Comparison of ENCODE assay signal across 22 cellular contexts in genomic region chr18:50475538-50476193, GRCh38.
"Had no signal": no experiment of that assay in that cellular context is flagged by ENCODE, and none has a peak within 500 bp of the region (broad histone marks: within the 10 kb centered on the region; RNA-seq: fewer than 3 reads in every experiment).

No MANE protein-coding gene starts in this region.

- H3K4me3 Mint-ChIP-seq: IgD-negative memory B cell; T-cell; T-helper 1 cell treated with Interleukin-12 subunit alpha and Interleukin-12 subunit beta and Interleukin-4 antibody, amounts not matched to agents 30 μg/mL and 1 μg/mL, for 36 hours had no signal

- H3K4me1 Mint-ChIP-seq: IgD-negative memory B cell, T-cell had no signal

- ATAC-seq: Panc1, PC-3, T-cell had no signal

- H3K9me3 ChIP-seq: SK-N-SH had no signal

- H3K9ac ChIP-seq: SK-N-SH had no signal

- H3K27ac ChIP-seq: RWPE1 had no signal

- DNase-seq: KBM-7; MV-4-11; NCI-H1048; NCI-H1105; NCI-H1417; NCI-H1436 treated with DMSO at 0.1 percent for 48 hours; NCI-H187; NCI-H2029 treated with DMSO at 0.1 percent for 48 hours; NCI-H2227 treated with DMSO at 0.1 percent for 48 hours; NCI-H524; NCI-H526 treated with DMSO at 0.1 percent for 48 hours; NCI-H748 treated with DMSO at 0.1 percent for 48 hours; NK-92 treated with Interleukin-12 subunit alpha and Interleukin-12 subunit beta, amount 100 ng/mL, for 24 hours; PC-3; SHP77; SK-N-SH; SW 1271; T-cell had no signal

- H3K9me3 Mint-ChIP-seq: T-cell; T-helper 1 cell treated with Interleukin-12 subunit alpha and Interleukin-12 subunit beta and Interleukin-4 antibody, amounts not matched to agents 30 μg/mL and 1 μg/mL, for 36 hours had no signal

- H3K36me3 Mint-ChIP-seq: IgD-negative memory B cell, T-cell had no signal

- H3K4me2 ChIP-seq: SK-N-SH had no signal

- H3K27ac Mint-ChIP-seq: IgD-negative memory B cell; T-cell; T-helper 1 cell treated with Interleukin-12 subunit alpha and Interleukin-12 subunit beta and Interleukin-4 antibody, amounts not matched to agents 30 μg/mL and 1 μg/mL, for 36 hours had no signal
